Comparison of ENCODE assay signal across 1 cellular context in genomic region chr22:39528681-39529486, GRCh38.
TF ChIP-seq lines count a peak whose summit lies in the region.

No MANE protein-coding gene starts in this region.

TF ChIP-seq in HepG2, 621 proteins besides CTCF, POLR2A, EP300 and RAD21 (continued from another document and continues in another):
- TF ChIP-seq ZNF280B (CRISPR knock-in tag; IDR thresholded peaks at IDR 0.05; ENCODE audit: borderline replicate concordance) (peak; percentile 78; the same call in 1 of the 2 replicates), ESRRA (CRISPR knock-in tag; IDR thresholded peaks at IDR 0.05; ENCODE audit: low read depth) (peak; percentile 47; the same call in 1 of the 2 replicates), TBL1XR1 (IDR thresholded peaks at IDR 0.05; ENCODE audit: borderline replicate concordance, low read length, partially characterized antibody) (peak; percentile 81), ZNF20 (CRISPR knock-in tag; IDR thresholded peaks at IDR 0.05) (no peak), ZNF766 (CRISPR knock-in tag; IDR thresholded peaks at IDR 0.05; ENCODE audit: borderline replicate concordance) (peak; percentile 75; the same call in 1 of the 2 replicates), FIP1L1 (IDR thresholded peaks at IDR 0.05; ENCODE audit: borderline replicate concordance, insufficient read depth, low read depth, low read length) (no peak), ZNF562 (CRISPR knock-in tag; IDR thresholded peaks at IDR 0.05; ENCODE audit: borderline replicate concordance) (no peak), ZBTB44 (CRISPR knock-in tag; IDR thresholded peaks at IDR 0.05) (0 out of 2 replicates have a peak, but pooled peaks have one; percentile 34), ZNF292 (CRISPR knock-in tag; IDR thresholded peaks at IDR 0.05; ENCODE audit: borderline replicate concordance, low read depth) (no peak), ZNF709 (CRISPR knock-in tag; IDR thresholded peaks at IDR 0.05) (no peak), ZNF253 (CRISPR knock-in tag; IDR thresholded peaks at IDR 0.05; ENCODE audit: borderline replicate concordance) (no peak), ZNF367 (CRISPR knock-in tag; IDR thresholded peaks at IDR 0.05; ENCODE audit: borderline replicate concordance) (no peak), ZNF251 (CRISPR knock-in tag; IDR thresholded peaks at IDR 0.05) (no peak), DPF2 (CRISPR knock-in tag; IDR thresholded peaks at IDR 0.05; ENCODE audit: borderline replicate concordance, low read depth) (no peak), HNRNPK (IDR thresholded peaks at IDR 0.05; ENCODE audit: low read depth, low read length, poor library complexity, severe bottlenecking) (no peak), FOXP1 (IDR thresholded peaks at IDR 0.05) (no peak), FOXP1 (CRISPR knock-in tag; IDR thresholded peaks at IDR 0.05) (no peak), PAX8 (CRISPR knock-in tag; IDR thresholded peaks at IDR 0.05; ENCODE audit: borderline replicate concordance) (0 out of 2 replicates have a peak, but pooled peaks have one; percentile 38), THAP8 (CRISPR knock-in tag; IDR thresholded peaks at IDR 0.05; ENCODE audit: borderline replicate concordance) (no peak), MATR3 (CRISPR knock-in tag; IDR thresholded peaks at IDR 0.05) (no peak), ZNF569 (CRISPR knock-in tag; IDR thresholded peaks at IDR 0.05; ENCODE audit: borderline replicate concordance) (no peak), KDM3A (CRISPR knock-in tag; IDR thresholded peaks at IDR 0.05; ENCODE audit: low read depth) (peak; percentile 100), NRL (CRISPR knock-in tag; IDR thresholded peaks at IDR 0.05; ENCODE audit: borderline replicate concordance) (peak; percentile 43; the same call in 1 of the 2 replicates), FOSL2 (CRISPR knock-in tag; IDR thresholded peaks at IDR 0.05) (peak; percentile 75), SAP130 (CRISPR knock-in tag; IDR thresholded peaks at IDR 0.05; ENCODE audit: low read depth) (peak; percentile 85), PRPF4 (IDR thresholded peaks at IDR 0.05; ENCODE audit: low read depth, low read length, poor library complexity, severe bottlenecking) (no peak), MEF2D (CRISPR knock-in tag; IDR thresholded peaks at IDR 0.05) (no peak), ZNF33B (CRISPR knock-in tag; IDR thresholded peaks at IDR 0.05) (0 out of 2 replicates have a peak, but pooled peaks have one; percentile 62), NFIB (CRISPR knock-in tag; IDR thresholded peaks at IDR 0.05; ENCODE audit: borderline replicate concordance) (no peak), PAXIP1 (CRISPR knock-in tag; conservative IDR thresholded peaks at IDR 0.05) (peak; percentile 42; the same call in 1 of the 2 replicates), SKI (IDR thresholded peaks at IDR 0.05; ENCODE audit: partially characterized antibody) (no peak), ZNF781 (CRISPR knock-in tag; IDR thresholded peaks at IDR 0.05; ENCODE audit: borderline replicate concordance, not compliant biosample characterization) (no peak), ZNF160 (CRISPR knock-in tag; IDR thresholded peaks at IDR 0.05) (peak; percentile 64; the same call in 1 of the 2 replicates), KDM5A (IDR thresholded peaks at IDR 0.05; ENCODE audit: borderline replicate concordance, low read length) (no peak; the same call in 1 of the 2 replicates), ZNF878 (CRISPR knock-in tag; IDR thresholded peaks at IDR 0.05) (no peak), NFYB (CRISPR knock-in tag; IDR thresholded peaks at IDR 0.05) (no peak), ZMYM3 (CRISPR knock-in tag; IDR thresholded peaks at IDR 0.05) (peak; percentile 80; the same call in 1 of the 2 replicates), ZBTB21 (CRISPR knock-in tag; IDR thresholded peaks at IDR 0.05) (no peak), CCDC6 (CRISPR knock-in tag; IDR thresholded peaks at IDR 0.05) (peak; percentile 32; the same call in 1 of the 2 replicates), GATAD2A (CRISPR knock-in tag; IDR thresholded peaks at IDR 0.05) (peak; percentile 74), KDM5B (CRISPR knock-in tag; IDR thresholded peaks at IDR 0.05; ENCODE audit: borderline replicate concordance) (peak; percentile 86; the same call in 1 of the 2 replicates), ZBTB40 (IDR thresholded peaks at IDR 0.05) (no peak), ZBTB40 (CRISPR knock-in tag; IDR thresholded peaks at IDR 0.05) (0 out of 2 replicates have a peak, but pooled peaks have one; percentile 28), FOXK2 (IDR thresholded peaks at IDR 0.05) (no peak), TEAD3 (CRISPR knock-in tag; optimal IDR thresholded peaks at IDR 0.05; ENCODE audit: borderline replicate concordance) (peak; percentile 93), ZMAT5 (CRISPR knock-in tag; IDR thresholded peaks at IDR 0.05; ENCODE audit: borderline replicate concordance, low read depth) (no peak), SPEN (CRISPR knock-in tag; IDR thresholded peaks at IDR 0.05; ENCODE audit: low read depth) (peak; percentile 92), SETDB1 (CRISPR knock-in tag; IDR thresholded peaks at IDR 0.05; ENCODE audit: borderline replicate concordance) (no peak), RORA (CRISPR knock-in tag; IDR thresholded peaks at IDR 0.05) (no peak), NR2F6 (IDR thresholded peaks at IDR 0.05) (no peak; the same call in 1 of the 2 replicates), NR2F6 (CRISPR knock-in tag; IDR thresholded peaks at IDR 0.05) (peak; percentile 61; the same call in 1 of the 2 replicates), JDP2 (CRISPR knock-in tag; IDR thresholded peaks at IDR 0.05; ENCODE audit: borderline replicate concordance) (no peak), ZNF547 (CRISPR knock-in tag; IDR thresholded peaks at IDR 0.05) (no peak), MLLT10 (CRISPR knock-in tag; IDR thresholded peaks at IDR 0.05) (no peak), SMC3 (IDR thresholded peaks at IDR 0.05; ENCODE audit: low read length) (peak; percentile 78; the same call in 1 of the 2 replicates)
